In genomic region chrX:48498374-48498809, GRCh38 we compare ENCODE assay signal across 13 cellular contexts. TPM values are rescaled to one million over a fixed set of nuclear protein-coding genes. Genes with fewer than 3 reads are reported as not detected.
A peak's percentile ranks its signal among the peaks of the same experiment; 100 is the strongest.
DNase-seq lines count a peak whose midpoint lies in the region; ATAC-seq and TF ChIP-seq lines count a peak whose summit lies in the region.
"Had no signal": no experiment of that assay in that cellular context is flagged by ENCODE, and none has a peak within 500 bp of the region (broad histone marks: within the 10 kb centered on the region; RNA-seq: fewer than 3 reads in every experiment).

No MANE protein-coding gene starts in this region.

- no peaks in the 10 kb centered on the region for H4K20me1 ChIP-seq in BLaER1 treated with 17β-estradiol and CSF1 and Interleukin-3, amounts not matched to agents 10 nM and 100 nM

- H3K36me3 Mint-ChIP-seq in mesothelial cell of epicardium, result no peaks in the 10 kb centered on the region
- no peaks in the 10 kb centered on the region for H3K36me3 Mint-ChIP-seq in stimulated activated memory B cell treated with anti-CD40 and anti-IgM and Interleukin-4, amounts not matched to agents 10 μg/mL and 1 μg/mL and 100 μg/mL, for 72 hours
- H3K36me3 Mint-ChIP-seq: activated CD4-positive, alpha-beta memory T cell treated with anti-CD3 and anti-CD28 coated beads for 36 hours had no signal

- H3K27me3 Mint-ChIP-seq in mesothelial cell of epicardium (ENCODE audit: low read depth), result no peaks in the 10 kb centered on the region
- no peaks in the 10 kb centered on the region for H3K27me3 Mint-ChIP-seq in stimulated activated memory B cell treated with anti-CD40 and anti-IgM and Interleukin-4, amounts not matched to agents 10 μg/mL and 1 μg/mL and 100 μg/mL, for 72 hours
- H3K27me3 Mint-ChIP-seq: activated CD4-positive, alpha-beta memory T cell treated with anti-CD3 and anti-CD28 coated beads for 36 hours had no signal

- H3K9me3 ChIP-seq in BLaER1 treated with 17β-estradiol and CSF1 and Interleukin-3, amounts not matched to agents 10 nM and 100 nM (replicated peaks in 1 of 11), result peaks cover 0 to 18% (median 0%) of the 10 kb centered on the region in 11 experiments; a peak in 9 of 22 replicates
- H3K9me3 ChIP-seq: esophagus squamous epithelium had no signal

- H3K27ac Mint-ChIP-seq in mesothelial cell of epicardium, result no peak overlapping the region
- H3K27ac Mint-ChIP-seq in stimulated activated memory B cell treated with anti-CD40 and anti-IgM and Interleukin-4, amounts not matched to agents 10 μg/mL and 1 μg/mL and 100 μg/mL, for 72 hours, result no peak overlapping the region
- H3K27ac Mint-ChIP-seq: activated CD4-positive, alpha-beta memory T cell treated with anti-CD3 and anti-CD28 coated beads for 36 hours had no signal

- peaks cover 2% of the 10 kb centered on the region for H3K4me1 Mint-ChIP-seq in mesothelial cell of epicardium
- H3K4me1 Mint-ChIP-seq in stimulated activated memory B cell treated with anti-CD40 and anti-IgM and Interleukin-4, amounts not matched to agents 10 μg/mL and 1 μg/mL and 100 μg/mL, for 72 hours, result no peaks in the 10 kb centered on the region

- H3K4me1 ChIP-seq in BLaER1 treated with 17β-estradiol and CSF1 and Interleukin-3, amounts not matched to agents 10 nM and 100 nM, result peaks cover 4 to 32% (median 16%) of the 10 kb centered on the region in 10 experiments; a peak in 17 of 20 replicates
- H3K4me1 ChIP-seq: esophagus squamous epithelium had no signal

- ATAC-seq in HG03097 (IDR thresholded peaks at IDR 0.05; ENCODE audit: low FRiP score, unreplicated experiment) (no peak), GM18517 (IDR thresholded peaks at IDR 0.05; ENCODE audit: unreplicated experiment) (no peak)
- no peak for ATAC-seq in stimulated activated memory B cell treated with anti-CD40 and anti-IgM and Interleukin-4, amounts not matched to agents 10 μg/mL and 1 μg/mL and 100 μg/mL, for 72 hours

- TF ChIP-seq CTCF in mesothelial cell of epicardium (IDR thresholded peaks at IDR 0.05; ENCODE audit: unreplicated experiment), result no peak

- no peak overlapping the region for H3K4me3 ChIP-seq in BLaER1 treated with 17β-estradiol and CSF1 and Interleukin-3, amounts not matched to agents 10 nM and 100 nM
- H3K4me3 ChIP-seq: esophagus squamous epithelium had no signal

- DNase-seq in LHCN-M2 (ENCODE audit: low read depth), result peak; percentile 88
- DNase-seq in astrocyte of the hippocampus (ENCODE audit: low read depth, low spot score), result peak; percentile 83
- DNase-seq in kidney glomerular epithelial cell (lab: John Stamatoyannopoulos, UW), result peak; percentile 90
- no peak for DNase-seq in mesothelial cell of epicardium (ENCODE audit: low spot score in 2 of 2, unreplicated experiment in 2 of 2)
- DNase-seq: activated CD4-positive, alpha-beta memory T cell treated with anti-CD3 and anti-CD28 coated beads for 36 hours; COR-L47; esophagus squamous epithelium; KG1; NCI-H510A had no signal

- no peak overlapping the region for H3K27ac ChIP-seq in BLaER1 treated with 17β-estradiol and CSF1 and Interleukin-3, amounts not matched to agents 10 nM and 100 nM
- H3K27ac ChIP-seq: esophagus squamous epithelium had no signal

- no peak overlapping the region for H3K4me3 Mint-ChIP-seq in mesothelial cell of epicardium
- no peak overlapping the region for H3K4me3 Mint-ChIP-seq in stimulated activated memory B cell treated with anti-CD40 and anti-IgM and Interleukin-4, amounts not matched to agents 10 μg/mL and 1 μg/mL and 100 μg/mL, for 72 hours
- H3K4me3 Mint-ChIP-seq: activated CD4-positive, alpha-beta memory T cell treated with anti-CD3 and anti-CD28 coated beads for 36 hours had no signal

- peak overlapping the region in 6 of 11 experiments; percentile 8 to 48 (median 35); a peak in 8 of 22 replicates for H3K4me2 ChIP-seq in BLaER1 treated with 17β-estradiol and CSF1 and Interleukin-3, amounts not matched to agents 10 nM and 100 nM

- no peak overlapping the region for H3K9ac ChIP-seq in BLaER1 treated with 17β-estradiol and CSF1 and Interleukin-3, amounts not matched to agents 10 nM and 100 nM

- H3K36me3 ChIP-seq in BLaER1 treated with 17β-estradiol and CSF1 and Interleukin-3, amounts not matched to agents 10 nM and 100 nM, result no peaks in the 10 kb centered on the region
- H3K36me3 ChIP-seq: esophagus squamous epithelium had no signal

- peaks cover 4% of the 10 kb centered on the region for H3K9me3 Mint-ChIP-seq in mesothelial cell of epicardium
- no peaks in the 10 kb centered on the region for H3K9me3 Mint-ChIP-seq in stimulated activated memory B cell treated with anti-CD40 and anti-IgM and Interleukin-4, amounts not matched to agents 10 μg/mL and 1 μg/mL and 100 μg/mL, for 72 hours
- H3K9me3 Mint-ChIP-seq: activated CD4-positive, alpha-beta memory T cell treated with anti-CD3 and anti-CD28 coated beads for 36 hours had no signal

- H3K27me3 ChIP-seq in BLaER1 treated with 17β-estradiol and CSF1 and Interleukin-3, amounts not matched to agents 10 nM and 100 nM, result peaks cover 57 to 97% (median 88%) of the 10 kb centered on the region in 11 experiments
- H3K27me3 ChIP-seq: esophagus squamous epithelium had no signal

RNA-seq across cellular contexts. Expression of gene PORCN, which starts 10.4 kb away (rescaled TPM):
- total RNA-seq in LHCN-M2 (2014; rRNA removed) (100 and 122 TPM in 2 replicates), mesothelial cell of epicardium (9.7 to 11.0 TPM (median 10.1 TPM) in 3 replicates)
- polyA plus RNA-seq in LHCN-M2 (2012), result 123 TPM

RNA-seq across cellular contexts. Expression of gene FTSJ1, which starts 22.4 kb away (rescaled TPM):
- total RNA-seq in LHCN-M2 (2014; rRNA removed) (136 and 152 TPM in 2 replicates), mesothelial cell of epicardium (37.5 to 42.2 TPM (median 42.1 TPM) in 3 replicates)
- 161 TPM for polyA plus RNA-seq in LHCN-M2 (2012)

RNA-seq across cellular contexts. Expression of gene EBP, which starts 23.2 kb away (rescaled TPM):
- total RNA-seq in LHCN-M2 (2014; rRNA removed) (37.7 and 41.8 TPM in 2 replicates), mesothelial cell of epicardium (48.9 to 52.2 TPM (median 50.2 TPM) in 3 replicates)
- polyA plus RNA-seq in LHCN-M2 (2012), result 108 TPM

RNA-seq across cellular contexts. Expression of gene SLC38A5, which starts 28.3 kb away (rescaled TPM):
- total RNA-seq in LHCN-M2 (2014; rRNA removed) (2.9 and 4.4 TPM in 2 replicates), mesothelial cell of epicardium (9.0 to 10.1 TPM (median 9.6 TPM) in 3 replicates)
- polyA plus RNA-seq in LHCN-M2 (2012), result 8.6 TPM

RNA-seq across cellular contexts. Expression of gene TBC1D25, which starts 41.1 kb away (rescaled TPM):
- total RNA-seq in LHCN-M2 (2014; rRNA removed) (9.2 and 9.7 TPM in 2 replicates), mesothelial cell of epicardium (13.9 to 15.4 TPM (median 15.3 TPM) in 3 replicates)
- 17.0 TPM for polyA plus RNA-seq in LHCN-M2 (2012)

Comparison
In these comparisons a context has a peak if more than half of its experiments do, and no peak if none do; other contexts are left out.
1. DNase-seq: peak in LHCN-M2 (single experiment), astrocyte of the hippocampus (single experiment) and kidney glomerular epithelial cell (single experiment); none in mesothelial cell of epicardium (0 of 2).